Comparison of ENCODE assay signal across 9 cellular contexts in genomic region chr20:51660741-51661608, GRCh38.
DNase-seq lines count a peak whose midpoint lies in the region; ATAC-seq and TF ChIP-seq lines count a peak whose summit lies in the region.
"Had no signal": no experiment of that assay in that cellular context is flagged by ENCODE, and none has a peak within 500 bp of the region (broad histone marks: within the 10 kb centered on the region; RNA-seq: fewer than 3 reads in every experiment).

No MANE protein-coding gene starts in this region.

- H3K4me3 Mint-ChIP-seq in Caco-2 (ENCODE audit: unreplicated experiment) = no peak overlapping the region
- peak overlapping the region; percentile 32 for H3K4me3 Mint-ChIP-seq in central memory CD8-positive, alpha-beta T cell
- H3K4me3 Mint-ChIP-seq in mesothelial cell of epicardium = no peak overlapping the region
- no peak overlapping the region for H3K4me3 Mint-ChIP-seq in activated CD4-positive, alpha-beta T cell treated with anti-CD3 and anti-CD28 coated beads, Interleukin-2, amount 10 ng/mL, durations not matched to agents 7 days and 5 days

- H3K27me3 ChIP-seq in Caco-2 (replicated peaks; ENCODE audit: control insufficient read depth, insufficient read depth, low read length) (no peaks in the 10 kb centered on the region), left ventricle myocardium inferior (ENCODE audit: low read depth) (no peaks in the 10 kb centered on the region)

- H3K36me3 Mint-ChIP-seq in Caco-2 (ENCODE audit: insufficient read depth, unreplicated experiment) (peaks cover 57% of the 10 kb centered on the region), mesothelial cell of epicardium (peaks cover 21% of the 10 kb centered on the region)
- H3K36me3 Mint-ChIP-seq in central memory CD8-positive, alpha-beta T cell (ENCODE audit: insufficient read depth) = peaks cover 4% of the 10 kb centered on the region
- H3K36me3 Mint-ChIP-seq in activated CD4-positive, alpha-beta T cell treated with anti-CD3 and anti-CD28 coated beads, Interleukin-2, amount 10 ng/mL, durations not matched to agents 7 days and 5 days (ENCODE audit: low read depth) = no peaks in the 10 kb centered on the region

- H3K27ac Mint-ChIP-seq in Caco-2 (ENCODE audit: unreplicated experiment) (peak overlapping the region; percentile 81), mesothelial cell of epicardium (peak overlapping the region; percentile 78)
- peak overlapping the region; percentile 25 for H3K27ac Mint-ChIP-seq in central memory CD8-positive, alpha-beta T cell (ENCODE audit: low read depth)
- no peak overlapping the region for H3K27ac Mint-ChIP-seq in activated CD4-positive, alpha-beta T cell treated with anti-CD3 and anti-CD28 coated beads, Interleukin-2, amount 10 ng/mL, durations not matched to agents 7 days and 5 days

- H3K36me3 ChIP-seq in Caco-2 (ENCODE audit: control insufficient read depth, insufficient read depth, low read length) (peaks cover 7% of the 10 kb centered on the region), left ventricle myocardium inferior (peaks cover 14% of the 10 kb centered on the region)

- CTCF ChIA-PET in Caco-2 (lab: Charles Lee) = interaction anchor here (1.2 to 1.3 kb wide), 3 partner anchors 40 to 140 kb away, joined by 4 to 8 read pairs (median 6); no protein-coding TSS in a partner anchor
- CTCF ChIA-PET in activated CD4-positive, alpha-beta T cell treated with anti-CD3 and anti-CD28 coated beads, Interleukin-2, amount 10 ng/mL, durations not matched to agents 7 days and 5 days (lab: Charles Lee) = interaction anchor here (1.0 kb wide), 1 partner anchor 13 kb away, joined by 3 read pairs; no protein-coding TSS in a partner anchor

- peaks cover 35% of the 10 kb centered on the region for H3K4me1 Mint-ChIP-seq in Caco-2 (ENCODE audit: low read depth, unreplicated experiment)
- peaks cover 8% of the 10 kb centered on the region for H3K4me1 Mint-ChIP-seq in central memory CD8-positive, alpha-beta T cell
- H3K4me1 Mint-ChIP-seq in mesothelial cell of epicardium = peaks cover 9% of the 10 kb centered on the region
- H3K4me1 Mint-ChIP-seq in activated CD4-positive, alpha-beta T cell treated with anti-CD3 and anti-CD28 coated beads, Interleukin-2, amount 10 ng/mL, durations not matched to agents 7 days and 5 days = peaks cover 20% of the 10 kb centered on the region

- DNase-seq in Caco-2 (no peak), LoVo (ENCODE audit: low spot score) (peak; percentile 61), mesothelial cell of epicardium (ENCODE audit: low spot score in 2 of 2, unreplicated experiment in 2 of 2) (no peak), inferior parietal cortex (ENCODE audit: extremely low spot score) (no peak), Right ventricle myocardium inferior (ENCODE audit: missing footprints) (no peak), left ventricle myocardium inferior (no peak)
- no peak for DNase-seq in central memory CD8-positive, alpha-beta T cell (ENCODE audit: low spot score in 2 of 2)
- DNase-seq in activated CD4-positive, alpha-beta T cell treated with anti-CD3 and anti-CD28 coated beads, Interleukin-2, amount 10 ng/mL, durations not matched to agents 7 days and 5 days = no peak
- DNase-seq: GF-D8 had no signal

- H3K27me3 Mint-ChIP-seq in Caco-2 (ENCODE audit: insufficient read depth, unreplicated experiment) = no peaks in the 10 kb centered on the region
- H3K27me3 Mint-ChIP-seq in central memory CD8-positive, alpha-beta T cell = no peaks in the 10 kb centered on the region
- no peaks in the 10 kb centered on the region for H3K27me3 Mint-ChIP-seq in mesothelial cell of epicardium (ENCODE audit: low read depth)
- H3K27me3 Mint-ChIP-seq in activated CD4-positive, alpha-beta T cell treated with anti-CD3 and anti-CD28 coated beads, Interleukin-2, amount 10 ng/mL, durations not matched to agents 7 days and 5 days = peaks cover 9% of the 10 kb centered on the region

- POLR2A ChIA-PET in Caco-2 (lab: Charles Lee) = interaction anchor here (0.5 to 0.7 kb wide), 3 partner anchors 233 to 419 kb away, joined by 3 to 8 read pairs (median 7); no protein-coding TSS in a partner anchor
- POLR2A ChIA-PET in activated CD4-positive, alpha-beta T cell treated with anti-CD3 and anti-CD28 coated beads, Interleukin-2, amount 10 ng/mL, durations not matched to agents 7 days and 5 days (lab: Charles Lee) = no interaction called here

- H3K4me1 ChIP-seq in Caco-2 = peaks cover 52% of the 10 kb centered on the region
- no peaks in the 10 kb centered on the region for H3K4me1 ChIP-seq in left ventricle myocardium inferior

- H3K9me3 Mint-ChIP-seq in Caco-2 (ENCODE audit: unreplicated experiment) (no peaks in the 10 kb centered on the region), mesothelial cell of epicardium (no peaks in the 10 kb centered on the region)
- H3K9me3 Mint-ChIP-seq in central memory CD8-positive, alpha-beta T cell = no peaks in the 10 kb centered on the region
- H3K9me3 Mint-ChIP-seq in activated CD4-positive, alpha-beta T cell treated with anti-CD3 and anti-CD28 coated beads, Interleukin-2, amount 10 ng/mL, durations not matched to agents 7 days and 5 days = no peaks in the 10 kb centered on the region

- H3K27ac ChIP-seq in left ventricle myocardium inferior (replicated peaks) = no peak overlapping the region

- no TSS peak for BruUV-seq in Caco-2 (replicated peaks; lab: Mats Ljungman, UMichigan)

- TF ChIP-seq CTCF in Caco-2 (IDR thresholded peaks at IDR 0.05; ENCODE audit: insufficient read depth in 1 of 2, low read depth in 1 of 2, low read length in 1 of 2, severe bottlenecking in 1 of 2, unreplicated experiment in 1 of 2) (no peak), mesothelial cell of epicardium (IDR thresholded peaks at IDR 0.05; ENCODE audit: unreplicated experiment) (no peak), left ventricle myocardium inferior (IDR thresholded peaks at IDR 0.05; ENCODE audit: borderline replicate concordance) (no peak)

- H3K4me3 ChIP-seq in Caco-2 (ENCODE audit: low read depth, low read length) (no peak overlapping the region), left ventricle myocardium inferior (no peak overlapping the region)

- intact Hi-C loops in Caco-2 (cut with micrococcal nuclease; ENCODE audit: unreplicated experiment) (no loop called here), Right ventricle myocardium inferior (cut with DNase I) (no loop called here), left ventricle myocardium inferior (cut with micrococcal nuclease) (no loop called here)

- H3K9me3 ChIP-seq in Caco-2 = no peaks in the 10 kb centered on the region
- no peaks in the 10 kb centered on the region for H3K9me3 ChIP-seq in left ventricle myocardium inferior (replicated peaks)

- ATAC-seq in central memory CD8-positive, alpha-beta T cell (replicated peaks; ENCODE audit: extremely low read depth, poor library complexity, severe bottlenecking) = no peak
- no peak for ATAC-seq in Right ventricle myocardium inferior
